Comparison of ENCODE assay signal across 30 cellular contexts in the genomic region with DNA sequence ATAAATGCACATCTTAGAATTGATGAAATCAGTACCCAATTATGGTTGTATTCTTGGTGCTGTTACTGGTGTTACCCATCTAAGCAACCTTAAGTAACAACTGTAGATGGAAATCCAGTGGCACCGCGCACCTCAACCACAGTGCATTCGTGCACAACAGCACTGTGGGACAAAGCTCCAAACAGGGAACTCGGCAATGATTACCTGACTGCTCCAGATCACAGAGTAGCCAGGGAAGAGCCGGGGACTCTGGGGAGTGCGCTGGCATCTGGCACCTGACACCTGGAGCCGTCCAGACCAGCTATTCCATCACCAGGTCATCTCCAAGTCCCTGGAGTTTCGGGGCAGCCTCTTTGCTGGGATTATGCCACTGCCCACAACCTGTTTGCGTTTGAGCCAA.
DNase-seq lines count a peak whose midpoint lies in the region; ATAC-seq and TF ChIP-seq lines count a peak whose summit lies in the region.
"Had no signal": no experiment of that assay in that cellular context is flagged by ENCODE, and none has a peak within 500 bp of the region (broad histone marks: within the 10 kb centered on the region; RNA-seq: fewer than 3 reads in every experiment).

No MANE protein-coding gene starts in this region.

- CTCF ChIA-PET in naive thymus-derived CD4-positive, alpha-beta T cell (lab: Charles Lee) = no interaction called here

- TF ChIP-seq CTCF in endodermal cell (conservative IDR thresholded peaks at IDR 0.05) (no peak), osteocyte (IDR thresholded peaks at IDR 0.05) (no peak)

- no peaks in the 10 kb centered on the region for H3K36me3 Mint-ChIP-seq in activated CD4-positive, alpha-beta T cell treated with anti-CD3 and anti-CD28 coated beads, Interleukin-2, amount 10 ng/mL, durations not matched to agents 24 days and 14 days (ENCODE audit: low read depth)
- H3K36me3 Mint-ChIP-seq in endodermal cell (ENCODE audit: low read depth) = peaks cover 47% of the 10 kb centered on the region
- peaks cover 25% of the 10 kb centered on the region for H3K36me3 Mint-ChIP-seq in osteocyte (ENCODE audit: unreplicated experiment)
- H3K36me3 Mint-ChIP-seq in naive thymus-derived CD4-positive, alpha-beta T cell = no peaks in the 10 kb centered on the region
- H3K36me3 Mint-ChIP-seq: activated naive CD4-positive, alpha-beta T cell treated with anti-CD3 and anti-CD28 coated beads, Interleukin-2, amount 10 ng/mL, durations not matched to agents 7 days and 5 days; CD4-positive, alpha-beta memory T cell had no signal

- H3K9me3 ChIP-seq in endodermal cell (ENCODE audit: control insufficient read depth, low read length) (no peaks in the 10 kb centered on the region), subcutaneous abdominal adipose tissue (ENCODE audit: control insufficient read depth in 5 of 5, low read length in 5 of 5) (no peaks in the 10 kb centered on the region)
- no peaks in the 10 kb centered on the region for H3K9me3 ChIP-seq in naive thymus-derived CD4-positive, alpha-beta T cell (ENCODE audit: control insufficient read depth in 2 of 3, low read length in 3 of 3)
- H3K9me3 ChIP-seq: upper lobe of right lung had no signal

- POLR2A ChIA-PET in naive thymus-derived CD4-positive, alpha-beta T cell (lab: Charles Lee) = no interaction called here

- intact Hi-C loops in activated CD4-positive, alpha-beta T cell treated with anti-CD3 and anti-CD28 coated beads, Interleukin-2, amount 10 ng/mL, durations not matched to agents 24 days and 14 days (cut with micrococcal nuclease) = no loop called here
- intact Hi-C loops in naive thymus-derived CD4-positive, alpha-beta T cell (cut with micrococcal nuclease) = no loop called here

- H3K27ac Mint-ChIP-seq in activated CD4-positive, alpha-beta T cell treated with anti-CD3 and anti-CD28 coated beads, Interleukin-2, amount 10 ng/mL, durations not matched to agents 24 days and 14 days = no peak overlapping the region
- peak overlapping the region; percentile 36 for H3K27ac Mint-ChIP-seq in endodermal cell
- peak overlapping the region; percentile 99 for H3K27ac Mint-ChIP-seq in osteocyte (ENCODE audit: unreplicated experiment)
- H3K27ac Mint-ChIP-seq in naive thymus-derived CD4-positive, alpha-beta T cell = no peak overlapping the region
- H3K27ac Mint-ChIP-seq: activated CD4-positive, alpha-beta T cell treated with anti-CD3 and anti-CD28 coated beads, Interleukin-2, amount 10 ng/mL, durations not matched to agents 7 days and 5 days; activated naive CD4-positive, alpha-beta T cell treated with anti-CD3 and anti-CD28 coated beads, Interleukin-2, amount 10 ng/mL, durations not matched to agents 7 days and 5 days; activated T-helper 1 cell treated with anti-CD3 and anti-CD28 coated beads, Interleukin-12 subunit alpha, Interleukin-12 subunit beta, Interleukin-2, Interleukin-4 antibody, amounts not matched to agents 30 ng/mL and 10 ng/mL and 1 ng/mL, durations not matched to agents 14 hours and 24 hours and 36 hours; CD4-positive, alpha-beta memory T cell; neural progenitor cell; T-helper 2 cell treated with Interferon-gamma antibody and Interleukin-4, amounts not matched to agents 5 μg/mL and 100 μg/mL, for 36 hours had no signal

- H3K4me3 ChIP-seq in endodermal cell (ENCODE audit: low read length) (no peak overlapping the region), subcutaneous abdominal adipose tissue (ENCODE audit: low read depth in 1 of 5, low read length in 5 of 5) (peak overlapping the region in 1 of 5 donors; percentile 4)
- H3K4me3 ChIP-seq in naive thymus-derived CD4-positive, alpha-beta T cell (ENCODE audit: low read length) = no peak overlapping the region
- H3K4me3 ChIP-seq: hepatocyte, neural progenitor cell, upper lobe of right lung had no signal

- no peaks in the 10 kb centered on the region for H3K9me3 Mint-ChIP-seq in activated CD4-positive, alpha-beta T cell treated with anti-CD3 and anti-CD28 coated beads, Interleukin-2, amount 10 ng/mL, durations not matched to agents 24 days and 14 days
- H3K9me3 Mint-ChIP-seq in endodermal cell (no peaks in the 10 kb centered on the region), osteocyte (ENCODE audit: unreplicated experiment) (no peaks in the 10 kb centered on the region)
- H3K9me3 Mint-ChIP-seq in naive thymus-derived CD4-positive, alpha-beta T cell = no peaks in the 10 kb centered on the region
- H3K9me3 Mint-ChIP-seq: activated CD4-positive, alpha-beta T cell treated with anti-CD3 and anti-CD28 coated beads, Interleukin-2, amount 10 ng/mL, durations not matched to agents 7 days and 5 days; activated naive CD4-positive, alpha-beta T cell treated with anti-CD3 and anti-CD28 coated beads, Interleukin-2, amount 10 ng/mL, durations not matched to agents 7 days and 5 days; activated T-helper 1 cell treated with anti-CD3 and anti-CD28 coated beads, Interleukin-12 subunit alpha, Interleukin-12 subunit beta, Interleukin-2, Interleukin-4 antibody, amounts not matched to agents 30 ng/mL and 10 ng/mL and 1 ng/mL, durations not matched to agents 14 hours and 24 hours and 36 hours; CD4-positive, alpha-beta memory T cell; central memory CD8-positive, alpha-beta T cell; neural progenitor cell; T-helper 2 cell treated with Interferon-gamma antibody and Interleukin-4, amounts not matched to agents 5 μg/mL and 100 μg/mL, for 36 hours had no signal

- H3K9ac ChIP-seq in endodermal cell (ENCODE audit: extremely low read depth, low read length, poor library complexity, severe bottlenecking) = no peak overlapping the region
- peak overlapping the region in 1 of 5 donors; percentile 5 for H3K9ac ChIP-seq in subcutaneous abdominal adipose tissue (ENCODE audit: low read length in 5 of 5)
- H3K9ac ChIP-seq: neural progenitor cell had no signal

- 96 to 98% methylated on average over 6 to 9 of the region's 9 CpGs for WGBS in endodermal cell (ENCODE audit: insufficient coverage in 1 of 2, insufficient read length in 1 of 2), 2 experiments

- H3K27ac ChIP-seq in endodermal cell (ENCODE audit: low read depth, low read length) (no peak overlapping the region), subcutaneous abdominal adipose tissue (ENCODE audit: low read depth, low read length) (peak overlapping the region; percentile 97)
- H3K27ac ChIP-seq in naive thymus-derived CD4-positive, alpha-beta T cell (ENCODE audit: low read depth, low read length) = no peak overlapping the region
- H3K27ac ChIP-seq: hepatocyte, neural progenitor cell, upper lobe of right lung, VCaP had no signal

- H3K27me3 ChIP-seq in endodermal cell (ENCODE audit: control insufficient read depth, insufficient read depth, low read length, poor library complexity, severe bottlenecking) (no peaks in the 10 kb centered on the region), subcutaneous abdominal adipose tissue (ENCODE audit: control insufficient read depth in 5 of 5, insufficient read depth in 4 of 5, low read length in 5 of 5) (no peaks in the 10 kb centered on the region)
- no peaks in the 10 kb centered on the region for H3K27me3 ChIP-seq in naive thymus-derived CD4-positive, alpha-beta T cell (ENCODE audit: control insufficient read depth in 2 of 2, insufficient read depth in 2 of 2, low read length in 2 of 2)
- H3K27me3 ChIP-seq: hepatocyte, neural progenitor cell, upper lobe of right lung had no signal

- H3K4me3 Mint-ChIP-seq in activated CD4-positive, alpha-beta T cell treated with anti-CD3 and anti-CD28 coated beads, Interleukin-2, amount 10 ng/mL, durations not matched to agents 24 days and 14 days = no peak overlapping the region
- H3K4me3 Mint-ChIP-seq in endodermal cell (no peak overlapping the region), osteocyte (ENCODE audit: unreplicated experiment) (no peak overlapping the region)
- no peak overlapping the region for H3K4me3 Mint-ChIP-seq in naive thymus-derived CD4-positive, alpha-beta T cell
- H3K4me3 Mint-ChIP-seq: activated CD4-positive, alpha-beta T cell treated with anti-CD3 and anti-CD28 coated beads, Interleukin-2, amount 10 ng/mL, durations not matched to agents 7 days and 5 days; activated naive CD4-positive, alpha-beta T cell treated with anti-CD3 and anti-CD28 coated beads, Interleukin-2, amount 10 ng/mL, durations not matched to agents 7 days and 5 days; activated T-helper 1 cell treated with anti-CD3 and anti-CD28 coated beads, Interleukin-12 subunit alpha, Interleukin-12 subunit beta, Interleukin-2, Interleukin-4 antibody, amounts not matched to agents 30 ng/mL and 10 ng/mL and 1 ng/mL, durations not matched to agents 14 hours and 24 hours and 36 hours; CD4-positive, alpha-beta memory T cell; central memory CD8-positive, alpha-beta T cell; neural progenitor cell; T-helper 2 cell treated with Interferon-gamma antibody and Interleukin-4, amounts not matched to agents 5 μg/mL and 100 μg/mL, for 36 hours had no signal

- peaks cover 80% of the 10 kb centered on the region for H3K36me3 ChIP-seq in endodermal cell (ENCODE audit: control insufficient read depth, insufficient read depth, low read length)
- H3K36me3 ChIP-seq in subcutaneous abdominal adipose tissue (ENCODE audit: control insufficient read depth in 5 of 5, insufficient read depth in 5 of 5, low read length in 5 of 5) = peaks cover 0 to 38% (median 20%) of the 10 kb centered on the region in 5 donors
- no peaks in the 10 kb centered on the region for H3K36me3 ChIP-seq in naive thymus-derived CD4-positive, alpha-beta T cell (ENCODE audit: control insufficient read depth in 2 of 3, insufficient read depth in 3 of 3, low read length in 3 of 3)
- H3K36me3 ChIP-seq: neural progenitor cell, upper lobe of right lung had no signal

- H3K4me1 ChIP-seq in endodermal cell (ENCODE audit: control insufficient read depth, insufficient read depth, low read length) (peaks cover 13% of the 10 kb centered on the region), subcutaneous abdominal adipose tissue (ENCODE audit: control insufficient read depth in 5 of 5, insufficient read depth in 5 of 5, low read length in 5 of 5) (peaks cover 18 to 80% (median 69%) of the 10 kb centered on the region in 5 donors)
- no peaks in the 10 kb centered on the region for H3K4me1 ChIP-seq in naive thymus-derived CD4-positive, alpha-beta T cell (ENCODE audit: control insufficient read depth in 2 of 2, insufficient read depth in 2 of 2, low read length in 2 of 2)
- H3K4me1 ChIP-seq: neural progenitor cell had no signal

- peak; percentile 33 for DNase-seq in activated CD4-positive, alpha-beta T cell treated with anti-CD3 and anti-CD28 coated beads, Interleukin-2, amount 10 ng/mL, durations not matched to agents 24 days and 14 days
- no peak for DNase-seq in activated CD4-positive, alpha-beta T cell treated with anti-CD3 and anti-CD28 coated beads for 1 hour
- no peak for DNase-seq in endodermal cell
- no peak for DNase-seq in osteocyte (ENCODE audit: extremely low spot score, unreplicated experiment)
- DNase-seq in naive thymus-derived CD4-positive, alpha-beta T cell = no peak
- DNase-seq in AML-193 (lab: John Stamatoyannopoulos, UW) = no peak
- DNase-seq: 8988T; activated CD4-positive, alpha-beta T cell treated with anti-CD3 and anti-CD28 coated beads, Interleukin-2, amount 10 ng/mL, durations not matched to agents 7 days and 5 days; activated naive CD4-positive, alpha-beta T cell treated with anti-CD3 and anti-CD28 coated beads, Interleukin-2, amount 10 ng/mL, durations not matched to agents 7 days and 5 days; amygdala; CD4-positive, alpha-beta memory T cell; DMS 273 treated with DMSO at 0.1 percent for 48 hours; NCI-H1105 treated with DMSO at 0.1 percent for 48 hours; NCI-H2029 treated with DMSO at 0.1 percent for 48 hours; NCI-H345; NCI-H82; stimulated activated CD4-positive, alpha-beta T cell treated with anti-CD3 and anti-CD28 coated beads, Interleukin-12 subunit alpha, Interleukin-12 subunit beta, amount 100 ng/mL, for 4 hours; stimulated activated CD4-positive, alpha-beta T cell treated with anti-CD3 and anti-CD28 coated beads, Interleukin-4, amount 100 ng/mL, for 24 hours; stimulated activated naive CD4-positive, alpha-beta T cell; upper lobe of right lung had no signal

- H3K27me3 Mint-ChIP-seq in activated CD4-positive, alpha-beta T cell treated with anti-CD3 and anti-CD28 coated beads, Interleukin-2, amount 10 ng/mL, durations not matched to agents 24 days and 14 days = peaks cover 9% of the 10 kb centered on the region
- H3K27me3 Mint-ChIP-seq in endodermal cell (ENCODE audit: insufficient read depth) (no peaks in the 10 kb centered on the region), osteocyte (ENCODE audit: unreplicated experiment) (no peaks in the 10 kb centered on the region)
- H3K27me3 Mint-ChIP-seq in naive thymus-derived CD4-positive, alpha-beta T cell = peaks cover 10 to 43% (median 13%) of the 10 kb centered on the region in 5 donors
- H3K27me3 Mint-ChIP-seq: central memory CD8-positive, alpha-beta T cell had no signal

- no peak for ATAC-seq in naive thymus-derived CD4-positive, alpha-beta T cell
- ATAC-seq in HG02763 (IDR thresholded peaks at IDR 0.05; ENCODE audit: unreplicated experiment) = no peak
- ATAC-seq: HCT116, left lobe of liver, upper lobe of right lung had no signal

- H3K4me1 Mint-ChIP-seq in activated CD4-positive, alpha-beta T cell treated with anti-CD3 and anti-CD28 coated beads, Interleukin-2, amount 10 ng/mL, durations not matched to agents 24 days and 14 days = no peaks in the 10 kb centered on the region
- peaks cover 34% of the 10 kb centered on the region for H3K4me1 Mint-ChIP-seq in endodermal cell
- H3K4me1 Mint-ChIP-seq in osteocyte (ENCODE audit: unreplicated experiment) = peaks cover 76% of the 10 kb centered on the region
- H3K4me1 Mint-ChIP-seq in naive thymus-derived CD4-positive, alpha-beta T cell = peaks cover 0 to 2% (median 0%) of the 10 kb centered on the region in 7 donors
- H3K4me1 Mint-ChIP-seq: activated CD4-positive, alpha-beta T cell treated with anti-CD3 and anti-CD28 coated beads, Interleukin-2, amount 10 ng/mL, durations not matched to agents 7 days and 5 days; activated naive CD4-positive, alpha-beta T cell treated with anti-CD3 and anti-CD28 coated beads, Interleukin-2, amount 10 ng/mL, durations not matched to agents 7 days and 5 days; CD4-positive, alpha-beta memory T cell; central memory CD8-positive, alpha-beta T cell had no signal

Comparison
In these comparisons a context has a peak if more than half of its experiments do, and no peak if none do; other contexts are left out.
1. H3K27ac Mint-ChIP-seq: peak in endodermal cell (single experiment) and osteocyte (single experiment); none in activated CD4-positive, alpha-beta T cell treated with anti-CD3 and anti-CD28 coated beads, Interleukin-2, amount 10 ng/mL, durations not matched to agents 24 days and 14 days (single experiment) and naive thymus-derived CD4-positive, alpha-beta T cell (0 of 9).